12 cellular contexts compared by ENCODE assay signal in the genomic region with DNA sequence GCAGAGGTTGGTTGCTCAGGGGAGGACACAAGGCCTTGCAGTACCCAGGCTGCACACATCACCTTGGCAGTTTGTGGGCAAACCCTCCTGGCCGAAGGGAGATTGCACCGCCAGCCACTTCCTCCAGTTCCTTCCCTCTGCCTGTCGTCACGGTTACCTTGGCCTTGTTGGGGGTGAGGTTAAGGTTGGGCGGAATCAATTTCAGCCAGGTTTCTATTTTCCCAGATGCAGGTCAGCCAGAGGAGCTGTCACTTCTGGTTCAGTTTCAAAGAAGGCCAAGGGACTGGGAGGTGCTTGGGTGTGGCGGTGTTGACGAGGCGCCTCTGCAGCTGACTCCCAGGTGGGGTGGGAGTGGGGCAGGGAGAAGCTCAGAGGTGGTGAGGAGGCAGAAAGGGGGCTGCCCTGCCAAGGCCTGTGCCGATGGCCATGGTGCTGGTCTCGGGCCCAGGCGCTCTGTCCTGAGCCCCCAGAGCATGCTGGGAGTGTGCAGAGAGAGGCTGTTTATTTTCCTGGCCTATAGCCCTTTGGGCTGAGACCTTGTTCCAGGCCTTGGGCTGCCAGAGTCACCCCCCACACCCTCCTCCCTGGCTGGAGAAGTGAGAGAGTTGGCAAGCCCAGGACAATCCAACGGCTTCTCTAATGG. TPM values are rescaled to one million over a fixed set of nuclear protein-coding genes. Genes with fewer than 3 reads are reported as not detected.
DNase-seq lines count a peak whose midpoint lies in the region; ATAC-seq and TF ChIP-seq lines count a peak whose summit lies in the region.
"Had no signal": no experiment of that assay in that cellular context is flagged by ENCODE, and none has a peak within 500 bp of the region (broad histone marks: within the 10 kb centered on the region; RNA-seq: fewer than 3 reads in every experiment).

No MANE protein-coding gene starts in this region.

- 45 to 55% methylated on average over 12 of the region's 12 CpGs for WGBS in heart right ventricle, 2 donors
- WGBS in psoas muscle, 3 donors: 16 to 32% (median 23%) methylated on average over 12 of the region's 12 CpGs

- H3K27me3 ChIP-seq in OCI-LY1 (ENCODE audit: insufficient read depth, low read length) (no peaks in the 10 kb centered on the region), heart right ventricle (no peaks in the 10 kb centered on the region), psoas muscle (ENCODE audit: insufficient read depth in 3 of 3, low read length in 2 of 3) (no peaks in the 10 kb centered on the region)

- no peak overlapping the region for H2AFZ ChIP-seq in OCI-LY1 (ENCODE audit: low read length)
- H2AFZ ChIP-seq: GM23248 had no signal

- H3K4me2 ChIP-seq in OCI-LY1 (ENCODE audit: low read length): no peak overlapping the region; the same call in 1 of the 2 replicates

- no peaks in the 10 kb centered on the region for H3K9me2 ChIP-seq in OCI-LY1 (ENCODE audit: low read depth, low read length)

- no peaks in the 10 kb centered on the region for H3K4me1 ChIP-seq in HEK293 (ENCODE audit: control insufficient read depth, insufficient read depth, low read length)
- peaks cover 47% of the 10 kb centered on the region for H3K4me1 ChIP-seq in OCI-LY1 (ENCODE audit: insufficient read depth, low read length, severe bottlenecking)
- H3K4me1 ChIP-seq in heart right ventricle: peaks cover 19 to 76% (median 51%) of the 10 kb centered on the region in 9 donors
- H3K4me1 ChIP-seq in psoas muscle: peaks cover 63% of the 10 kb centered on the region

- H3K9ac ChIP-seq in OCI-LY1 (ENCODE audit: low read length): no peak overlapping the region; the same call in 1 of the 2 replicates
- H3K9ac ChIP-seq: GM23248 had no signal

- POLR2A ChIA-PET in HEK293 (lab: Yijun Ruan, JAX): interaction anchor here (1.0 kb wide), 1 partner anchor 332 kb away, joined by 3 read pairs; a partner anchor contains a TSS

- peak; percentile 60 for DNase-seq in heart right ventricle
- peak in 1 of 2 donors; percentile 84 for DNase-seq in psoas muscle
- no peak for DNase-seq in NCI-H2081 (lab: John Stamatoyannopoulos, UW)
- no peak for DNase-seq in LoVo (ENCODE audit: low spot score)
- DNase-seq in GOT3 (lab: John Stamatoyannopoulos, UW): no peak
- DNase-seq: GM23248; Karpas-422; stimulated activated CD4-positive, alpha-beta T cell treated with anti-CD3 and anti-CD28 coated beads, Interleukin-4, amount 100 ng/mL, for 1 hour; T1000 had no signal

- H3K9me3 ChIP-seq in HEK293 (ENCODE audit: control insufficient read depth, insufficient read depth, low read depth, low read length): no peaks in the 10 kb centered on the region
- no peaks in the 10 kb centered on the region for H3K9me3 ChIP-seq in OCI-LY1 (ENCODE audit: low read length)
- no peaks in the 10 kb centered on the region for H3K9me3 ChIP-seq in heart right ventricle
- no peaks in the 10 kb centered on the region for H3K9me3 ChIP-seq in psoas muscle

- CTCF ChIA-PET in HEK293 (lab: Yijun Ruan, JAX): interaction anchor here (1.0 kb wide), 1 partner anchor 11 kb away, joined by 3 read pairs; no protein-coding TSS in a partner anchor

- H3K36me3 ChIP-seq in HEK293 (ENCODE audit: control insufficient read depth in 2 of 2, insufficient read depth in 1 of 2, low read length in 2 of 2) (peaks cover 0 to 5% of the 10 kb centered on the region in 2 experiments; a peak in 1 of 3 replicates), OCI-LY1 (ENCODE audit: insufficient read depth, low read length) (peaks cover 91% of the 10 kb centered on the region), heart right ventricle (peaks cover 0 to 62% (median 9%) of the 10 kb centered on the region in 9 donors), psoas muscle (ENCODE audit: insufficient read depth in 1 of 2, low read depth in 1 of 2) (peaks cover 6 to 52% of the 10 kb centered on the region in 2 donors)

- H3K27ac ChIP-seq in HEK293 (ENCODE audit: extremely low read depth, low read depth, low read length) (no peak overlapping the region), OCI-LY1 (ENCODE audit: low read depth, low read length, poor library complexity, severe bottlenecking) (peak overlapping the region; percentile 66), heart right ventricle (peak overlapping the region in 9 of 10 donors; percentile 50 to 80 (median 67)), psoas muscle (peak overlapping the region; percentile 81)
- H3K27ac ChIP-seq: GM23248 had no signal

- H3K79me2 ChIP-seq in OCI-LY1 (ENCODE audit: insufficient read depth, low read length): peaks cover 13% of the 10 kb centered on the region

- ATAC-seq in heart right ventricle (peak; percentile 72 to 93 (median 83)), psoas muscle (peak; percentile 31 to 82 (median 75)), GM18517 (IDR thresholded peaks at IDR 0.05; ENCODE audit: unreplicated experiment) (no peak)

- intact Hi-C loops in heart right ventricle (cut with DNase I): no loop called here
- intact Hi-C loops in psoas muscle (cut with DNase I): no loop called here

- no peaks in the 10 kb centered on the region for H4K20me1 ChIP-seq in OCI-LY1 (ENCODE audit: insufficient read depth, low read length)

- TF ChIP-seq CTCF in HEK293 (tag by site-specific recombination; IDR thresholded peaks at IDR 0.05) (no peak), OCI-LY1 (IDR thresholded peaks at IDR 0.05; ENCODE audit: low read length) (no peak), heart right ventricle (IDR thresholded peaks at IDR 0.05) (no peak), psoas muscle (IDR thresholded peaks at IDR 0.05) (no peak)

- H3F3A ChIP-seq in OCI-LY1 (ENCODE audit: insufficient read depth, low read length): no peaks in the 10 kb centered on the region

- H3K4me3 ChIP-seq in HEK293 (ENCODE audit: low read depth, low read length) (no peak overlapping the region), OCI-LY1 (ENCODE audit: low read depth, low read length, poor library complexity, severe bottlenecking) (no peak overlapping the region), heart right ventricle (no peak overlapping the region), psoas muscle (no peak overlapping the region)
- H3K4me3 ChIP-seq: GM23248 had no signal

TF ChIP-seq in HEK293, 187 proteins besides CTCF, POLR2A, EP300 and RAD21:
- TF ChIP-seq HOXC10 (CRISPR knock-in tag; IDR thresholded peaks at IDR 0.05): no peak
- peak; percentile 43 for TF ChIP-seq KLF1 (tag by site-specific recombination; IDR thresholded peaks at IDR 0.05)

RNA-seq across cellular contexts. Expression of a gene that starts 31.4 kb away (rescaled TPM):
- total RNA-seq in heart right ventricle (10 to 100 TPM; 12.3 to 28.0 (median 17.3) TPM), psoas muscle (10 to 100 TPM; 11.0 to 49.6 (median 30.8) TPM)
- polyA plus RNA-seq in heart right ventricle (10 to 100 TPM; 15.6 to 44.0 TPM), psoas muscle (10 to 100 TPM; 13.2 to 73.2 (median 49.9) TPM)

Comparison
In these comparisons a context has a peak if more than half of its experiments do, and no peak if none do; other contexts are left out.
1. DNase-seq: peak in heart right ventricle (2 of 2); none in NCI-H2081 (0 of 2), LoVo (single experiment) and GOT3 (single experiment).